In genomic region chr16:89397331-89397861, GRCh38 we compare ENCODE assay signal across 15 cellular contexts.
"Had no signal": no experiment of that assay in that cellular context is flagged by ENCODE, and none has a peak within 500 bp of the region (broad histone marks: within the 10 kb centered on the region; RNA-seq: fewer than 3 reads in every experiment).

No MANE protein-coding gene starts in this region.

- ATAC-seq: activated T-helper 17 cell treated with anti-CD3 and anti-CD28 coated beads, Interleukin-2, amount 50 U/mL, for 72 hours; left colon; natural killer cell treated with Interleukin-12 subunit alpha and Interleukin-12 subunit beta and Interleukin-15 and Interleukin-18, amount 100 ng/mL, for 72 hours; stimulated activated naive CD8-positive, alpha-beta T cell treated with anti-CD3 and anti-CD28 coated beads, Interleukin-15, amount 100 ng/mL, for 72 hours; T-cell had no signal

- H3K9me3 ChIP-seq: testis had no signal

- H3K36me3 Mint-ChIP-seq: activated naive CD4-positive, alpha-beta T cell treated with anti-CD3 and anti-CD28 coated beads, Interleukin-2, amount 50 U/mL, for 24 hours; natural killer cell treated with Interleukin-12 subunit alpha and Interleukin-12 subunit beta and Interleukin-15 and Interleukin-18, amount 100 ng/mL, for 72 hours had no signal

- FAIRE-seq: urothelium cell line had no signal

- H3K9me3 Mint-ChIP-seq: activated CD4-positive, alpha-beta T cell treated with anti-CD3 and anti-CD28 coated beads, Interleukin-2, amount 10 ng/mL, durations not matched to agents 24 days and 14 days; activated naive CD4-positive, alpha-beta T cell treated with anti-CD3 and anti-CD28 coated beads, Interleukin-2, amount 50 U/mL, for 24 hours; activated T-helper 17 cell treated with anti-CD3 and anti-CD28 coated beads, Interleukin-2, amount 50 U/mL, for 72 hours; brain; natural killer cell treated with Interleukin-12 subunit alpha and Interleukin-12 subunit beta and Interleukin-15 and Interleukin-18, amount 100 ng/mL, for 72 hours; stimulated activated naive CD8-positive, alpha-beta T cell treated with anti-CD3 and anti-CD28 coated beads, Interleukin-15, amount 100 ng/mL, for 72 hours; T-cell had no signal

- H3K27me3 ChIP-seq: testis had no signal

- H3K4me3 ChIP-seq: testis had no signal

- DNase-seq: activated CD4-positive, alpha-beta T cell treated with anti-CD3 and anti-CD28 coated beads, Interleukin-2, amount 10 ng/mL, durations not matched to agents 24 days and 14 days; amniotic stem cell; cerebellar nuclear complex; dermis blood vessel endothelial cell; left colon; nucleus accumbens; stimulated activated CD4-positive, alpha-beta T cell treated with anti-CD3 and anti-CD28 coated beads, Interleukin-2, amount 100 ng/mL, for 48 hours; stimulated activated naive CD8-positive, alpha-beta T cell treated with anti-CD3 and anti-CD28 coated beads, Interleukin-15, amount 100 ng/mL, for 72 hours; T-cell; testis had no signal

- H3K27ac ChIP-seq: testis had no signal

- H3K27me3 Mint-ChIP-seq: activated CD4-positive, alpha-beta T cell treated with anti-CD3 and anti-CD28 coated beads, Interleukin-2, amount 10 ng/mL, durations not matched to agents 24 days and 14 days; activated naive CD4-positive, alpha-beta T cell treated with anti-CD3 and anti-CD28 coated beads, Interleukin-2, amount 50 U/mL, for 24 hours; activated T-helper 17 cell treated with anti-CD3 and anti-CD28 coated beads, Interleukin-2, amount 50 U/mL, for 72 hours; brain; natural killer cell treated with Interleukin-12 subunit alpha and Interleukin-12 subunit beta and Interleukin-15 and Interleukin-18, amount 100 ng/mL, for 72 hours; stimulated activated naive CD8-positive, alpha-beta T cell treated with anti-CD3 and anti-CD28 coated beads, Interleukin-15, amount 100 ng/mL, for 72 hours; T-cell had no signal

- H3K27ac Mint-ChIP-seq: activated CD4-positive, alpha-beta T cell treated with anti-CD3 and anti-CD28 coated beads, Interleukin-2, amount 10 ng/mL, durations not matched to agents 24 days and 14 days; activated naive CD4-positive, alpha-beta T cell treated with anti-CD3 and anti-CD28 coated beads, Interleukin-2, amount 50 U/mL, for 24 hours; activated T-helper 17 cell treated with anti-CD3 and anti-CD28 coated beads, Interleukin-2, amount 50 U/mL, for 72 hours; natural killer cell treated with Interleukin-12 subunit alpha and Interleukin-12 subunit beta and Interleukin-15 and Interleukin-18, amount 100 ng/mL, for 72 hours; T-cell had no signal

- H3K4me3 Mint-ChIP-seq: activated CD4-positive, alpha-beta T cell treated with anti-CD3 and anti-CD28 coated beads, Interleukin-2, amount 10 ng/mL, durations not matched to agents 24 days and 14 days; activated naive CD4-positive, alpha-beta T cell treated with anti-CD3 and anti-CD28 coated beads, Interleukin-2, amount 50 U/mL, for 24 hours; activated T-helper 17 cell treated with anti-CD3 and anti-CD28 coated beads, Interleukin-2, amount 50 U/mL, for 72 hours; brain; natural killer cell treated with Interleukin-12 subunit alpha and Interleukin-12 subunit beta and Interleukin-15 and Interleukin-18, amount 100 ng/mL, for 72 hours; stimulated activated naive CD8-positive, alpha-beta T cell treated with anti-CD3 and anti-CD28 coated beads, Interleukin-15, amount 100 ng/mL, for 72 hours had no signal
